ENCODE assay signal across 8 cellular contexts in genomic region chr17:29389994-29390855, GRCh38. TPM values are rescaled to one million over a fixed set of nuclear protein-coding genes. Genes with fewer than 3 reads are reported as not detected.
A peak's percentile ranks its signal among the peaks of the same experiment; 100 is the strongest.
DNase-seq lines count a peak whose midpoint lies in the region; ATAC-seq and TF ChIP-seq lines count a peak whose summit lies in the region.

TAOK1 (plus strand) TSS chr17:29390363; CDS start chr17:29451549, 61,186 bp downstream.

- DNase-seq in GM10266 (ENCODE audit: extremely low spot score) (peak; percentile 97), NCI-H1436 (lab: John Stamatoyannopoulos, UW) (peak; percentile 100), SW480 (ENCODE audit: low spot score) (peak; percentile 96), head of caudate nucleus (peak; percentile 97 to 100 (median 99)), osteocyte (ENCODE audit: extremely low spot score, unreplicated experiment) (peak; percentile 100), thoracic aorta (ENCODE audit: low spot score) (peak; percentile 98)
- peak; percentile 94 for DNase-seq in activated naive CD8-positive, alpha-beta T cell treated with anti-CD3 and anti-CD28 coated beads, Interleukin-2, amount 50 U/mL, for 16 hours (ENCODE audit: low read depth, low spot score)

- H3K27me3 Mint-ChIP-seq in osteocyte (ENCODE audit: unreplicated experiment), result no peaks in the 10 kb centered on the region

- H3K4me1 ChIP-seq in thoracic aorta (ENCODE audit: control insufficient read depth in 1 of 2, low read depth in 2 of 2), result peaks cover 31 to 39% of the 10 kb centered on the region in 2 donors

- H3K4me3 Mint-ChIP-seq in osteocyte (ENCODE audit: unreplicated experiment), result peak within 1 kb of the TSS; percentile 95

- no peaks in the 10 kb centered on the region for H3K9me3 Mint-ChIP-seq in osteocyte (ENCODE audit: unreplicated experiment)

- H3K9me3 ChIP-seq in thoracic aorta, result no peaks in the 10 kb centered on the region

- H3K36me3 Mint-ChIP-seq in osteocyte (ENCODE audit: unreplicated experiment), result peaks cover 5% of the 10 kb centered on the region

- intact Hi-C loops in head of caudate nucleus (cut with DNase I), result no loop called here

- H3K36me3 ChIP-seq in thoracic aorta, result no peaks in the 10 kb centered on the region

- peak within 1 kb of the TSS; percentile 87 to 97 for H3K27ac ChIP-seq in thoracic aorta

- H3K27ac Mint-ChIP-seq in osteocyte (ENCODE audit: unreplicated experiment), result peak within 1 kb of the TSS; percentile 89

- ATAC-seq in HG02678 (IDR thresholded peaks at IDR 0.05; ENCODE audit: unreplicated experiment) (peak; percentile 81), thoracic aorta (ENCODE audit: insufficient number of reproducible peaks, low FRiP score, low read depth) (peak; percentile 98)

- no peak for TF ChIP-seq CTCF in GM10266 (IDR thresholded peaks at IDR 0.05; ENCODE audit: control insufficient read depth, insufficient read depth, low read depth, missing control alignments)
- no peak for TF ChIP-seq CTCF in osteocyte (IDR thresholded peaks at IDR 0.05)
- TF ChIP-seq CTCF in thoracic aorta (IDR thresholded peaks at IDR 0.05), result no peak

- H3K27me3 ChIP-seq in thoracic aorta (replicated peaks; ENCODE audit: insufficient read depth), result no peaks in the 10 kb centered on the region

- H3K4me1 Mint-ChIP-seq in osteocyte (ENCODE audit: unreplicated experiment), result peaks cover 40% of the 10 kb centered on the region

- peak within 1 kb of the TSS; percentile 100 for H3K4me3 ChIP-seq in thoracic aorta

RNA-seq across cellular contexts. Expression of gene TAOK1, which starts in this region (rescaled TPM):
- 79.7 and 81.1 TPM in 2 replicates for total RNA-seq in osteocyte
- 10 to 100 TPM; 46.0 to 64.6 TPM for total RNA-seq in thoracic aorta

Comparison
In these comparisons a context has a peak if more than half of its experiments do, and no peak if none do; other contexts are left out.
1. Peak in every context shown above with its lines: DNase-seq, ATAC-seq, H3K4me3 ChIP-seq and H3K27ac ChIP-seq.